Comparison of ENCODE assay signal across 8 cellular contexts in the genomic region with DNA sequence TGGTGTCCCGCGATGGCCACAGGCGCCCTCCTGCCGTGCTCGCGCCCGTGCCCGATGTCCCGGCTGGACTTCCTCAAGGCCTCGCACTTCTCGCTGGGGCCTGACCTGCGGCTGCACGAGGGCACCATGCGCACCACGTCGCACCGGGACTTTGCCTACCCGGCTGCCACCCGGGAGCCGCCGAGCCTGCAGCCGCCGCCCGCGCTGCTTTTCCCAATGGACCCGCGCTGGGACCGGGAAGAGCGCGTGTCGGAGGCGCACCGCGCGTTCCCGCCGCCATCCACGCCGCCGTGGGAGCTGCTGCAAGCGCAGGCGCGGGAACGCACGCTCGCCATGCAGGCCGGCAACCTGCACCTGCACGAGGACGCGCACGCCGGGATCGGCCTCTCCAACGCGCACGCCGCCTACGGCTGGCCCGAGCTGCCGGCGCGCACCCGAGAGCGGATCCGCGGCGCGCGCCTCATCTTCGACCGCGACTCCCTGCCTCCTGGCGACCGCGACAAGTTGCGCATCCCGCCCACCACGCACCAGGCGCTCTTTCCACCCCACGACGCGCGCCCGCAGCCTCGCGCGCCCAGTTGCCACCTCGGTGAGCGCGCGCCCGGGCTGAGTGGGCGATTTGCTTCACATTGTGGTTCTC. TPM values are rescaled to one million over a fixed set of nuclear protein-coding genes. Genes with fewer than 3 reads are reported as not detected.
A peak's percentile ranks its signal among the peaks of the same experiment; 100 is the strongest.
DNase-seq lines count a peak whose midpoint lies in the region; ATAC-seq and TF ChIP-seq lines count a peak whose summit lies in the region.

No MANE protein-coding gene starts in this region.

- no peaks in the 10 kb centered on the region for H3K27me3 ChIP-seq in right lobe of liver
- no peaks in the 10 kb centered on the region for H3K27me3 ChIP-seq in Karpas-422 (ENCODE audit: low read length)

- H3K9me3 Mint-ChIP-seq in T-helper 1 cell treated with Interleukin-12 subunit alpha and Interleukin-12 subunit beta and Interleukin-4 antibody, amounts not matched to agents 30 μg/mL and 1 μg/mL, for 36 hours = no peaks in the 10 kb centered on the region

- no peaks in the 10 kb centered on the region for H3K79me2 ChIP-seq in Karpas-422 (ENCODE audit: low read length)

- 9% methylated on average over 9 of the region's 93 CpGs for WGBS in right lobe of liver (ENCODE audit: insufficient coverage, low coverage, low lambda C conversion rate, missing lambda C conversion rate)

- peak overlapping the region; percentile 21 for H3K4me3 Mint-ChIP-seq in T-helper 1 cell treated with Interleukin-12 subunit alpha and Interleukin-12 subunit beta and Interleukin-4 antibody, amounts not matched to agents 30 μg/mL and 1 μg/mL, for 36 hours

- H3K4me1 Mint-ChIP-seq in T-helper 1 cell treated with Interleukin-12 subunit alpha and Interleukin-12 subunit beta and Interleukin-4 antibody, amounts not matched to agents 30 μg/mL and 1 μg/mL, for 36 hours (ENCODE audit: low read depth) = peaks cover 4% of the 10 kb centered on the region

- peak; percentile 95 for DNase-seq in D341Med (ENCODE audit: low spot score)
- DNase-seq in NCI-H1092 (lab: John Stamatoyannopoulos, UW) = peak; percentile 71
- no peak for DNase-seq in choroid plexus epithelial cell (ENCODE audit: low read depth)
- peak in 2 of 3 donors; percentile 58 to 70 for DNase-seq in right lobe of liver
- peak; percentile 22 for DNase-seq in stimulated activated CD8-positive, alpha-beta memory T cell treated with anti-CD3 and anti-CD28 coated beads, Interleukin-12 subunit alpha, Interleukin-12 subunit beta, amount 100 ng/mL, for 24 hours (ENCODE audit: extremely low read depth)
- no peak for DNase-seq in AG08395 (ENCODE audit: low spot score)
- DNase-seq in Karpas-422 = no peak

- H3K9me3 ChIP-seq in right lobe of liver (no peaks in the 10 kb centered on the region), Karpas-422 (ENCODE audit: low read length) (no peaks in the 10 kb centered on the region)

- H3K36me3 ChIP-seq in right lobe of liver (no peaks in the 10 kb centered on the region), Karpas-422 (ENCODE audit: insufficient read depth, low read length) (no peaks in the 10 kb centered on the region)

- TF ChIP-seq POLR2A in right lobe of liver (IDR thresholded peaks at IDR 0.05) = no peak

- TF ChIP-seq CTCF in choroid plexus epithelial cell (conservative IDR thresholded peaks at IDR 0.05; ENCODE audit: low read depth, low read length) (no peak), right lobe of liver (IDR thresholded peaks at IDR 0.05) (no peak)

- H3K9ac ChIP-seq in Karpas-422 (ENCODE audit: low read length) = no peak overlapping the region

- H3K27ac ChIP-seq in right lobe of liver (no peak overlapping the region), Karpas-422 (ENCODE audit: low read length) (no peak overlapping the region)

- H3K4me1 ChIP-seq in right lobe of liver (peaks cover 0 to 8% (median 0%) of the 10 kb centered on the region in 4 donors), Karpas-422 (ENCODE audit: low read length) (no peaks in the 10 kb centered on the region)

- intact Hi-C loops in right lobe of liver (cut with DNase I) = no loop called here

- ATAC-seq in right lobe of liver = peak; percentile 70 to 82 (median 78)

- no peak overlapping the region for H2AFZ ChIP-seq in Karpas-422 (ENCODE audit: low read length)

- H3K27ac Mint-ChIP-seq in T-helper 1 cell treated with Interleukin-12 subunit alpha and Interleukin-12 subunit beta and Interleukin-4 antibody, amounts not matched to agents 30 μg/mL and 1 μg/mL, for 36 hours = no peak overlapping the region

- H3K36me3 Mint-ChIP-seq in T-helper 1 cell treated with Interleukin-12 subunit alpha and Interleukin-12 subunit beta and Interleukin-4 antibody, amounts not matched to agents 30 μg/mL and 1 μg/mL, for 36 hours (ENCODE audit: low read depth) = no peaks in the 10 kb centered on the region

- H3K27me3 Mint-ChIP-seq in T-helper 1 cell treated with Interleukin-12 subunit alpha and Interleukin-12 subunit beta and Interleukin-4 antibody, amounts not matched to agents 30 μg/mL and 1 μg/mL, for 36 hours (ENCODE audit: low read depth) = peaks cover 42% of the 10 kb centered on the region

- H3K9me2 ChIP-seq in Karpas-422 (replicated peaks; ENCODE audit: insufficient read depth, low read length) = no peaks in the 10 kb centered on the region

- H4K20me1 ChIP-seq in Karpas-422 (ENCODE audit: insufficient read depth, low read depth, low read length) = no peaks in the 10 kb centered on the region

- H3K4me3 ChIP-seq in choroid plexus epithelial cell (ENCODE audit: low read depth, low read length) (peak overlapping the region; percentile 53), right lobe of liver (peak overlapping the region in 2 of 3 donors; percentile 28 to 29), Karpas-422 (ENCODE audit: low read length) (no peak overlapping the region)

- no peak overlapping the region for H3K4me2 ChIP-seq in Karpas-422 (ENCODE audit: low read depth, low read length, poor library complexity, severe bottlenecking)

RNA-seq across cellular contexts. Expression of a gene that starts 12.1 kb away (rescaled TPM):
- 10 to 100 TPM in 2 of 6 experiments, 1 to 10 TPM in 4; 4.8 to 14.3 (median 9.4) TPM for total RNA-seq in right lobe of liver
- 1.0 and 1.8 TPM in 2 replicates for total RNA-seq in Karpas-422 (2014; rRNA removed; shearing (Covaris generic); ENCODE audit: low replicate concordance)

RNA-seq across cellular contexts. Expression of a gene that starts 15.0 kb away (rescaled TPM):
- total RNA-seq in right lobe of liver = 10 to 100 TPM; 15.3 to 35.1 (median 24.8) TPM
- total RNA-seq in Karpas-422 (2014; rRNA removed; shearing (Covaris generic); ENCODE audit: low replicate concordance) = not detected in 2 replicates

RNA-seq across cellular contexts. Expression of a gene that starts 21.5 kb away (rescaled TPM):
- 10 to 100 TPM in 5 of 6 experiments, 1 to 10 TPM in 1; 9.8 to 25.2 (median 17.7) TPM for total RNA-seq in right lobe of liver
- 1.9 and 3.9 TPM in 2 replicates for total RNA-seq in Karpas-422 (2014; rRNA removed; shearing (Covaris generic); ENCODE audit: low replicate concordance)

RNA-seq across cellular contexts. Expression of a gene that starts 34.6 kb away (rescaled TPM):
- 10 to 100 TPM; 38.7 to 61.8 (median 46.5) TPM for total RNA-seq in right lobe of liver
- 65.8 and 121 TPM in 2 replicates for total RNA-seq in Karpas-422 (2014; rRNA removed; shearing (Covaris generic); ENCODE audit: low replicate concordance)

Comparison
In these comparisons a context has a peak if more than half of its experiments do, and no peak if none do; other contexts are left out.
1. DNase-seq: peak in D341Med (single experiment), NCI-H1092 (single experiment), right lobe of liver (2 of 3) and stimulated activated CD8-positive, alpha-beta memory T cell treated with anti-CD3 and anti-CD28 coated beads, Interleukin-12 subunit alpha, Interleukin-12 subunit beta, amount 100 ng/mL, for 24 hours (single experiment); none in choroid plexus epithelial cell (single experiment), AG08395 (single experiment) and Karpas-422 (single experiment).
2. RNA of a gene that starts 15.0 kb away (total RNA-seq): 15.3 to 35.1 TPM in right lobe of liver; not detected in Karpas-422; every median in the first group is over 10 times any median in the second.